Comparison of ENCODE assay signal across 13 cellular contexts in genomic region chr1:83626603-83627002, GRCh38.
DNase-seq lines count a peak whose midpoint lies in the region; ATAC-seq, FAIRE-seq and TF ChIP-seq lines count a peak whose summit lies in the region.
"Had no signal": no experiment of that assay in that cellular context is flagged by ENCODE, and none has a peak within 500 bp of the region (broad histone marks: within the 10 kb centered on the region; RNA-seq: fewer than 3 reads in every experiment).

No MANE protein-coding gene starts in this region.

- intact Hi-C loops in GM12878 (cut with micrococcal nuclease; ENCODE audit: unreplicated experiment) = no loop called here

- DNase-seq in GM06990 (ENCODE audit: extremely low read depth, insufficient read length) (peak; percentile 1), NCI-H146 (lab: John Stamatoyannopoulos, UW) (peak; percentile 78), GM12878 (ENCODE audit: low read depth, low spot score) (peak; percentile 12), frontal cortex (ENCODE audit: low spot score in 2 of 2) (no peak), medulla oblongata (ENCODE audit: extremely low spot score) (no peak)
- DNase-seq in stimulated activated naive CD4-positive, alpha-beta T cell treated with Interleukin-2 at 50 U/mL for 16 hours (lab: John Stamatoyannopoulos, UW) = no peak
- no peak for DNase-seq in CD8-positive, alpha-beta memory T cell
- DNase-seq: activated CD4-positive, alpha-beta T cell treated with anti-CD3 and anti-CD28 coated beads for 36 hours; effector memory CD4-positive, alpha-beta T cell; natural killer cell; substantia nigra had no signal

- no peak overlapping the region for H3K9ac ChIP-seq in GM12878 (ENCODE audit: control insufficient read depth, insufficient read depth, low read length)

- no peak overlapping the region for H3K27ac Mint-ChIP-seq in CD8-positive, alpha-beta memory T cell
- H3K27ac Mint-ChIP-seq: activated CD4-positive, alpha-beta T cell treated with anti-CD3 and anti-CD28 coated beads for 36 hours; natural killer cell had no signal

- H3K79me2 ChIP-seq in GM12878 (ENCODE audit: control insufficient read depth, insufficient read depth, low read length) = no peaks in the 10 kb centered on the region

- no peak overlapping the region for H3K4me2 ChIP-seq in GM12878 (ENCODE audit: control insufficient read depth, insufficient read depth)

- WGBS in GM12878 (ENCODE audit: insufficient coverage, insufficient replicate concordance, low lambda C conversion rate, missing lambda C conversion rate) = 0% methylated on average over 1 of the region's 1 CpG

- no peaks in the 10 kb centered on the region for H3K27me3 Mint-ChIP-seq in CD8-positive, alpha-beta memory T cell
- H3K27me3 Mint-ChIP-seq: activated CD4-positive, alpha-beta T cell treated with anti-CD3 and anti-CD28 coated beads for 36 hours had no signal

- H3K36me3 Mint-ChIP-seq in CD8-positive, alpha-beta memory T cell = no peaks in the 10 kb centered on the region
- H3K36me3 Mint-ChIP-seq: natural killer cell had no signal

- no peak overlapping the region; the same call in 1 of the 2 replicates for H2AFZ ChIP-seq in GM12878 (ENCODE audit: control insufficient read depth, low read depth, low read length)

- no peak for TF ChIP-seq RAD21 in GM12878 (IDR thresholded peaks at IDR 0.05; ENCODE audit: insufficient read depth, low read depth, low read length)

- TF ChIP-seq CTCF in GM06990 (IDR thresholded peaks at IDR 0.05; ENCODE audit: insufficient read depth, low read length, poor library complexity, severe bottlenecking) = no peak
- TF ChIP-seq CTCF in GM12878 (IDR thresholded peaks at IDR 0.05 in 2 of 3, conservative IDR thresholded peaks at IDR 0.05 in 1 of 3; ENCODE audit: control insufficient read depth in 2 of 3, extremely low read depth in 1 of 3, insufficient read depth in 1 of 3, low read depth in 3 of 3, low read length in 3 of 3) = no peak

- TF ChIP-seq EP300 in GM12878 (IDR thresholded peaks at IDR 0.05; ENCODE audit: borderline replicate concordance in 1 of 2, control insufficient read depth in 1 of 2, low read depth in 2 of 2, low read length in 2 of 2) = no peak

- CTCF ChIA-PET in GM12878 (lab: Yijun Ruan, JAX) = interaction anchor here (1.9 kb wide), 1 partner anchor 11 kb away, joined by 6 read pairs; no protein-coding TSS in a partner anchor
- CTCF ChIA-PET in CD8-positive, alpha-beta memory T cell (lab: Charles Lee) = no interaction called here

- peaks cover 0 to 2% (median 0%) of the 10 kb centered on the region in 5 donors for H3K9me3 Mint-ChIP-seq in CD8-positive, alpha-beta memory T cell

- no TSS peak for BruUV-seq in GM12878 (replicated peaks; lab: Mats Ljungman, UMichigan)

- no peak overlapping the region for H3K4me3 Mint-ChIP-seq in CD8-positive, alpha-beta memory T cell
- H3K4me3 Mint-ChIP-seq: activated CD4-positive, alpha-beta T cell treated with anti-CD3 and anti-CD28 coated beads for 36 hours; natural killer cell had no signal

- POLR2A ChIA-PET in GM12878 (lab: Charles Lee) = interaction anchor here (0.6 kb wide), 1 partner anchor 36 kb away, joined by 3 read pairs; no protein-coding TSS in a partner anchor
- POLR2A ChIA-PET in CD8-positive, alpha-beta memory T cell (lab: Charles Lee) = no interaction called here

- H3K27ac ChIP-seq in GM12878 (ENCODE audit: control insufficient read depth, insufficient read depth) = no peak overlapping the region
- no peak overlapping the region for H3K27ac ChIP-seq in CD8-positive, alpha-beta memory T cell (ENCODE audit: low read depth, low read length)

- H3K4me1 ChIP-seq in GM12878 (ENCODE audit: control insufficient read depth, insufficient read depth, low read length) = no peaks in the 10 kb centered on the region
- H3K4me1 ChIP-seq in CD8-positive, alpha-beta memory T cell (ENCODE audit: insufficient read depth, low read length) = no peaks in the 10 kb centered on the region

- H3K36me3 ChIP-seq in GM06990 (ENCODE audit: control insufficient read depth, insufficient read depth, low read length) (no peaks in the 10 kb centered on the region), GM12878 (ENCODE audit: control insufficient read depth in 2 of 2, insufficient read depth in 2 of 2, low read length in 1 of 2) (no peaks in the 10 kb centered on the region)
- H3K36me3 ChIP-seq in CD8-positive, alpha-beta memory T cell (ENCODE audit: insufficient read depth, low read length) = no peaks in the 10 kb centered on the region

- in situ Hi-C loops in GM12878 (cut with MboI) = no loop called here

- H3K4me1 Mint-ChIP-seq in CD8-positive, alpha-beta memory T cell = no peaks in the 10 kb centered on the region
- H3K4me1 Mint-ChIP-seq: activated CD4-positive, alpha-beta T cell treated with anti-CD3 and anti-CD28 coated beads for 36 hours; natural killer cell had no signal

- SMC1A ChIA-PET in GM12878 (lab: Charles Lee; ENCODE audit: uncharacterized antibody, unreplicated experiment) = no interaction called here

- TF ChIP-seq POLR2A in GM12878 (IDR thresholded peaks at IDR 0.05; ENCODE audit: low read depth, low read length) = no peak

- no peaks in the 10 kb centered on the region for H3K9me3 ChIP-seq in GM12878 (replicated peaks; ENCODE audit: control insufficient read depth, insufficient read depth, low read length)
- no peaks in the 10 kb centered on the region for H3K9me3 ChIP-seq in CD8-positive, alpha-beta memory T cell (ENCODE audit: low read length)

- no peaks in the 10 kb centered on the region for H4K20me1 ChIP-seq in GM12878 (ENCODE audit: control insufficient read depth, insufficient read depth)

- RAD21 ChIA-PET in GM12878 (lab: Charles Lee; ENCODE audit: unreplicated experiment) = no interaction called here

- ATAC-seq in GM19468 (IDR thresholded peaks at IDR 0.05; ENCODE audit: extremely low read depth, unreplicated experiment) = peak; percentile 60
- peak; percentile 39; the same call in 2 of the 3 replicates for ATAC-seq in GM12878
- ATAC-seq: activated CD4-positive, alpha-beta T cell treated with anti-CD3 and anti-CD28 coated beads for 36 hours; natural killer cell had no signal

- H3K27me3 ChIP-seq in GM06990 (replicated peaks; ENCODE audit: control insufficient read depth, insufficient read depth, low read length) (no peaks in the 10 kb centered on the region), GM12878 (replicated peaks in 1 of 2; ENCODE audit: control insufficient read depth in 2 of 2, insufficient read depth in 2 of 2, low read length in 1 of 2) (no peaks in the 10 kb centered on the region)
- H3K27me3 ChIP-seq in CD8-positive, alpha-beta memory T cell (ENCODE audit: insufficient read depth, low read length, poor library complexity, severe bottlenecking) = no peaks in the 10 kb centered on the region

- FAIRE-seq in GM12878 (lab: Jason Lieb, UNC) (no peak), frontal cortex (lab: Jason Lieb, UNC) (no peak)
- FAIRE-seq: astrocyte had no signal

- H3K4me3 ChIP-seq in GM06990 (replicated peaks; ENCODE audit: low read depth, low read length) = no peak overlapping the region
- no peak overlapping the region for H3K4me3 ChIP-seq in GM12878
- H3K4me3 ChIP-seq in CD8-positive, alpha-beta memory T cell (ENCODE audit: low read length) = no peak overlapping the region

TF ChIP-seq in GM12878, 131 proteins besides CTCF, POLR2A, EP300 and RAD21 (continues in another document):
- TF ChIP-seq PRDM15 (CRISPR knock-in tag; IDR thresholded peaks at IDR 0.05) (no peak), EED (IDR thresholded peaks at IDR 0.05; ENCODE audit: low read depth) (no peak), NR2C1 (IDR thresholded peaks at IDR 0.05) (no peak), SREBF2 (IDR thresholded peaks at IDR 0.05; ENCODE audit: low read length) (no peak), SKIL (IDR thresholded peaks at IDR 0.05; ENCODE audit: low read depth, poor library complexity, severe bottlenecking) (no peak)

Comparison
In these comparisons a context has a peak if more than half of its experiments do, and no peak if none do; other contexts are left out.
1. DNase-seq: peak in GM06990 (single experiment), NCI-H146 (single experiment) and GM12878 (single experiment); none in frontal cortex (0 of 2), stimulated activated naive CD4-positive, alpha-beta T cell treated with Interleukin-2 at 50 U/mL for 16 hours (single experiment), medulla oblongata (single experiment) and CD8-positive, alpha-beta memory T cell (0 of 5).